Comparison of ENCODE assay signal across 2 cellular contexts in the genomic region with DNA sequence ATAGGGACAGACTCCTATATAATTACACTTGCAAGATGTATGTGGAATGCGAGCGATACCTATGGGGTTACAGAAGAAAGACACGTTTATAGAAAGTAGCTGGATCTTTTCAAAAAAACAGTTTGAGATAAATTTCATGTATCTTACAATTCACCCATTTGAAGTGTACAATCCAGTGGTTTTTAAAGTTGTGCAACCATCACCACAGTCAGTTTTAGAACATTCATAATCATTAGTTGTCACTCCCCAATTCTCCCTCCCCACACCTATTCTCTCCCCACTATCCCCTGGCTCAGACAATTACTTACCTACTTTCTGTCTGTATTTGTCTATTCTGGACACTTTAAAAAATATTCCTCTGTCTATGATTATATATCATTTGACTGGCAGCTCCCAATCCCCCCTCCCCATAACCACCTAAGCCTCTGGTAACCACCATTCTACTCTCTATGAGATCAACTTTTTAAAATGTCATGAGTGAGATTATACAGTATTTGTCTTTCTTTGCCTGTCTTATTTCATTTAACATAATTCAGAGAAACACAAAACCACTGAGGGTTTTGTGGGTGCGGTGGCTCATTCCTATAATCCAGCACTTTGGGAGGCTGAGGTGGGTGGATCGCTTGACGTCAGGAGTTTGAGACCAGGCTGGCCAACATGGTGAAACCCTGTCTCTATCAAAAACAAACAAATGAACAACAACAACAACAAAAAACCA.
TF ChIP-seq lines count a peak whose summit lies in the region.

No MANE protein-coding gene starts in this region.

TF ChIP-seq in HepG2, 621 proteins besides CTCF, POLR2A, EP300 and RAD21:
- TF ChIP-seq HNRNPK (IDR thresholded peaks at IDR 0.05; ENCODE audit: low read depth, low read length, poor library complexity, severe bottlenecking) (peak; percentile 42), ZNF274 (CRISPR knock-in tag; IDR thresholded peaks at IDR 0.05) (no peak), FOXK1 (CRISPR knock-in tag; IDR thresholded peaks at IDR 0.05; ENCODE audit: borderline replicate concordance, low read depth) (no peak), TGIF2 (CRISPR knock-in tag; IDR thresholded peaks at IDR 0.05) (no peak), JDP2 (CRISPR knock-in tag; IDR thresholded peaks at IDR 0.05; ENCODE audit: borderline replicate concordance) (no peak), XRCC5 (optimal IDR thresholded peaks at IDR 0.05; ENCODE audit: low read length) (no peak)
- TF ChIP-seq, protein P1, sequence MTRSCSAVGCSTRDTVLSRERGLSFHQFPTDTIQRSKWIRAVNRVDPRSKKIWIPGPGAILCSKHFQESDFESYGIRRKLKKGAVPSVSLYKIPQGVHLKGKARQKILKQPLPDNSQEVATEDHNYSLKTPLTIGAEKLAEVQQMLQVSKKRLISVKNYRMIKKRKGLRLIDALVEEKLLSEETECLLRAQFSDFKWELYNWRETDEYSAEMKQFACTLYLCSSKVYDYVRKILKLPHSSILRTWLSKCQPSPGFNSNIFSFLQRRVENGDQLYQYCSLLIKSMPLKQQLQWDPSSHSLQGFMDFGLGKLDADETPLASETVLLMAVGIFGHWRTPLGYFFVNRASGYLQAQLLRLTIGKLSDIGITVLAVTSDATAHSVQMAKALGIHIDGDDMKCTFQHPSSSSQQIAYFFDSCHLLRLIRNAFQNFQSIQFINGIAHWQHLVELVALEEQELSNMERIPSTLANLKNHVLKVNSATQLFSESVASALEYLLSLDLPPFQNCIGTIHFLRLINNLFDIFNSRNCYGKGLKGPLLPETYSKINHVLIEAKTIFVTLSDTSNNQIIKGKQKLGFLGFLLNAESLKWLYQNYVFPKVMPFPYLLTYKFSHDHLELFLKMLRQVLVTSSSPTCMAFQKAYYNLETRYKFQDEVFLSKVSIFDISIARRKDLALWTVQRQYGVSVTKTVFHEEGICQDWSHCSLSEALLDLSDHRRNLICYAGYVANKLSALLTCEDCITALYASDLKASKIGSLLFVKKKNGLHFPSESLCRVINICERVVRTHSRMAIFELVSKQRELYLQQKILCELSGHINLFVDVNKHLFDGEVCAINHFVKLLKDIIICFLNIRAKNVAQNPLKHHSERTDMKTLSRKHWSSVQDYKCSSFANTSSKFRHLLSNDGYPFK (CRISPR knock-in tag; IDR thresholded peaks at IDR 0.05; ENCODE audit: borderline replicate concordance): no peak
- TF ChIP-seq, protein P2, sequence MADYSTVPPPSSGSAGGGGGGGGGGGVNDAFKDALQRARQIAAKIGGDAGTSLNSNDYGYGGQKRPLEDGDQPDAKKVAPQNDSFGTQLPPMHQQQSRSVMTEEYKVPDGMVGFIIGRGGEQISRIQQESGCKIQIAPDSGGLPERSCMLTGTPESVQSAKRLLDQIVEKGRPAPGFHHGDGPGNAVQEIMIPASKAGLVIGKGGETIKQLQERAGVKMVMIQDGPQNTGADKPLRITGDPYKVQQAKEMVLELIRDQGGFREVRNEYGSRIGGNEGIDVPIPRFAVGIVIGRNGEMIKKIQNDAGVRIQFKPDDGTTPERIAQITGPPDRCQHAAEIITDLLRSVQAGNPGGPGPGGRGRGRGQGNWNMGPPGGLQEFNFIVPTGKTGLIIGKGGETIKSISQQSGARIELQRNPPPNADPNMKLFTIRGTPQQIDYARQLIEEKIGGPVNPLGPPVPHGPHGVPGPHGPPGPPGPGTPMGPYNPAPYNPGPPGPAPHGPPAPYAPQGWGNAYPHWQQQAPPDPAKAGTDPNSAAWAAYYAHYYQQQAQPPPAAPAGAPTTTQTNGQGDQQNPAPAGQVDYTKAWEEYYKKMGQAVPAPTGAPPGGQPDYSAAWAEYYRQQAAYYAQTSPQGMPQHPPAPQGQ (CRISPR knock-in tag; IDR thresholded peaks at IDR 0.05; ENCODE audit: borderline replicate concordance): no peak
TF ChIP-seq in HepG2: peak in this region for 1.

TF ChIP-seq in WTC11, 78 proteins besides CTCF, POLR2A, EP300 and RAD21:
- TF ChIP-seq, protein P3, sequence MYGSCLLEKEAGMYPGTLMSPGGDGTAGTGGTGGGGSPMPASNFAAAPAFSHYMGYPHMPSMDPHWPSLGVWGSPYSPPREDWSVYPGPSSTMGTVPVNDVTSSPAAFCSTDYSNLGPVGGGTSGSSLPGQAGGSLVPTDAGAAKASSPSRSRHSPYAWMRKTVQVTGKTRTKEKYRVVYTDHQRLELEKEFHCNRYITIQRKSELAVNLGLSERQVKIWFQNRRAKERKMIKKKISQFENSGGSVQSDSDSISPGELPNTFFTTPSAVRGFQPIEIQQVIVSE (CRISPR knock-in tag; IDR thresholded peaks at IDR 0.05; ENCODE audit: borderline replicate concordance): no peak
- no peak for TF ChIP-seq OVOL2 (CRISPR knock-in tag; IDR thresholded peaks at IDR 0.05; ENCODE audit: borderline replicate concordance)
- no peak for TF ChIP-seq CBFB (CRISPR knock-in tag; IDR thresholded peaks at IDR 0.05; ENCODE audit: low read depth)
- TF ChIP-seq CREM (CRISPR knock-in tag; IDR thresholded peaks at IDR 0.05): no peak
- TF ChIP-seq, protein P4, sequence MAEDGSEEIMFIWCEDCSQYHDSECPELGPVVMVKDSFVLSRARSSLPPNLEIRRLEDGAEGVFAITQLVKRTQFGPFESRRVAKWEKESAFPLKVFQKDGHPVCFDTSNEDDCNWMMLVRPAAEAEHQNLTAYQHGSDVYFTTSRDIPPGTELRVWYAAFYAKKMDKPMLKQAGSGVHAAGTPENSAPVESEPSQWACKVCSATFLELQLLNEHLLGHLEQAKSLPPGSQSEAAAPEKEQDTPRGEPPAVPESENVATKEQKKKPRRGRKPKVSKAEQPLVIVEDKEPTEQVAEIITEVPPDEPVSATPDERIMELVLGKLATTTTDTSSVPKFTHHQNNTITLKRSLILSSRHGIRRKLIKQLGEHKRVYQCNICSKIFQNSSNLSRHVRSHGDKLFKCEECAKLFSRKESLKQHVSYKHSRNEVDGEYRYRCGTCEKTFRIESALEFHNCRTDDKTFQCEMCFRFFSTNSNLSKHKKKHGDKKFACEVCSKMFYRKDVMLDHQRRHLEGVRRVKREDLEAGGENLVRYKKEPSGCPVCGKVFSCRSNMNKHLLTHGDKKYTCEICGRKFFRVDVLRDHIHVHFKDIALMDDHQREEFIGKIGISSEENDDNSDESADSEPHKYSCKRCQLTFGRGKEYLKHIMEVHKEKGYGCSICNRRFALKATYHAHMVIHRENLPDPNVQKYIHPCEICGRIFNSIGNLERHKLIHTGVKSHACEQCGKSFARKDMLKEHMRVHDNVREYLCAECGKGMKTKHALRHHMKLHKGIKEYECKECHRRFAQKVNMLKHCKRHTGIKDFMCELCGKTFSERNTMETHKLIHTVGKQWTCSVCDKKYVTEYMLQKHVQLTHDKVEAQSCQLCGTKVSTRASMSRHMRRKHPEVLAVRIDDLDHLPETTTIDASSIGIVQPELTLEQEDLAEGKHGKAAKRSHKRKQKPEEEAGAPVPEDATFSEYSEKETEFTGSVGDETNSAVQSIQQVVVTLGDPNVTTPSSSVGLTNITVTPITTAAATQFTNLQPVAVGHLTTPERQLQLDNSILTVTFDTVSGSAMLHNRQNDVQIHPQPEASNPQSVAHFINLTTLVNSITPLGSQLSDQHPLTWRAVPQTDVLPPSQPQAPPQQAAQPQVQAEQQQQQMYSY (CRISPR knock-in tag; IDR thresholded peaks at IDR 0.05): no peak
- TF ChIP-seq EMX1 (CRISPR knock-in tag; IDR thresholded peaks at IDR 0.05): no peak
- TF ChIP-seq GTF2I (CRISPR knock-in tag; conservative IDR thresholded peaks at IDR 0.05): no peak
- no peak for TF ChIP-seq RELA (CRISPR knock-in tag; IDR thresholded peaks at IDR 0.05; ENCODE audit: borderline replicate concordance)
- TF ChIP-seq, protein P5, sequence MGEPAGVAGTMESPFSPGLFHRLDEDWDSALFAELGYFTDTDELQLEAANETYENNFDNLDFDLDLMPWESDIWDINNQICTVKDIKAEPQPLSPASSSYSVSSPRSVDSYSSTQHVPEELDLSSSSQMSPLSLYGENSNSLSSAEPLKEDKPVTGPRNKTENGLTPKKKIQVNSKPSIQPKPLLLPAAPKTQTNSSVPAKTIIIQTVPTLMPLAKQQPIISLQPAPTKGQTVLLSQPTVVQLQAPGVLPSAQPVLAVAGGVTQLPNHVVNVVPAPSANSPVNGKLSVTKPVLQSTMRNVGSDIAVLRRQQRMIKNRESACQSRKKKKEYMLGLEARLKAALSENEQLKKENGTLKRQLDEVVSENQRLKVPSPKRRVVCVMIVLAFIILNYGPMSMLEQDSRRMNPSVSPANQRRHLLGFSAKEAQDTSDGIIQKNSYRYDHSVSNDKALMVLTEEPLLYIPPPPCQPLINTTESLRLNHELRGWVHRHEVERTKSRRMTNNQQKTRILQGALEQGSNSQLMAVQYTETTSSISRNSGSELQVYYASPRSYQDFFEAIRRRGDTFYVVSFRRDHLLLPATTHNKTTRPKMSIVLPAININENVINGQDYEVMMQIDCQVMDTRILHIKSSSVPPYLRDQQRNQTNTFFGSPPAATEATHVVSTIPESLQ (CRISPR knock-in tag; IDR thresholded peaks at IDR 0.05): no peak
- TF ChIP-seq PRRX2 (CRISPR knock-in tag; IDR thresholded peaks at IDR 0.05): no peak
- TF ChIP-seq NFYB (CRISPR knock-in tag; conservative IDR thresholded peaks at IDR 0.05; ENCODE audit: low read depth): no peak
- TF ChIP-seq JAZF1 (CRISPR knock-in tag; IDR thresholded peaks at IDR 0.05): no peak
- TF ChIP-seq IRF2 (CRISPR knock-in tag; IDR thresholded peaks at IDR 0.05; ENCODE audit: borderline replicate concordance, low read depth): no peak
- no peak for TF ChIP-seq SMAD3 (CRISPR knock-in tag; IDR thresholded peaks at IDR 0.05; ENCODE audit: borderline replicate concordance)
- no peak for TF ChIP-seq ZNF121 (CRISPR knock-in tag; IDR thresholded peaks at IDR 0.05)
- no peak for TF ChIP-seq GRHL2 (CRISPR knock-in tag; IDR thresholded peaks at IDR 0.05; ENCODE audit: insufficient replicate concordance, severe bottlenecking)
- TF ChIP-seq, protein P6, sequence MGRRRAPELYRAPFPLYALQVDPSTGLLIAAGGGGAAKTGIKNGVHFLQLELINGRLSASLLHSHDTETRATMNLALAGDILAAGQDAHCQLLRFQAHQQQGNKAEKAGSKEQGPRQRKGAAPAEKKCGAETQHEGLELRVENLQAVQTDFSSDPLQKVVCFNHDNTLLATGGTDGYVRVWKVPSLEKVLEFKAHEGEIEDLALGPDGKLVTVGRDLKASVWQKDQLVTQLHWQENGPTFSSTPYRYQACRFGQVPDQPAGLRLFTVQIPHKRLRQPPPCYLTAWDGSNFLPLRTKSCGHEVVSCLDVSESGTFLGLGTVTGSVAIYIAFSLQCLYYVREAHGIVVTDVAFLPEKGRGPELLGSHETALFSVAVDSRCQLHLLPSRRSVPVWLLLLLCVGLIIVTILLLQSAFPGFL (CRISPR knock-in tag; IDR thresholded peaks at IDR 0.05; ENCODE audit: borderline replicate concordance): no peak
